8 cellular contexts compared by ENCODE assay signal in genomic region chr4:121462660-121463261, GRCh38.
DNase-seq lines count a peak whose midpoint lies in the region; ATAC-seq and TF ChIP-seq lines count a peak whose summit lies in the region.

No MANE protein-coding gene starts in this region.

- ATAC-seq in GM21447 (IDR thresholded peaks at IDR 0.05; ENCODE audit: unreplicated experiment) = peak; percentile 95
- peak; percentile 90 for ATAC-seq in HG03558 (IDR thresholded peaks at IDR 0.05; ENCODE audit: extremely low read depth, unreplicated experiment)
- ATAC-seq in central memory CD8-positive, alpha-beta T cell (replicated peaks; ENCODE audit: extremely low read depth, poor library complexity, severe bottlenecking) = peak; percentile 59

- no peak overlapping the region for H3K27ac ChIP-seq in liver (ENCODE audit: low read depth in 1 of 2, low read length in 2 of 2)
- no peak overlapping the region for H3K27ac ChIP-seq in tibial nerve

- H3K4me1 ChIP-seq in liver (ENCODE audit: control insufficient read depth in 4 of 4, insufficient read depth in 4 of 4, low read length in 3 of 4) (no peaks in the 10 kb centered on the region), tibial nerve (peaks cover 0 to 3% (median 0%) of the 10 kb centered on the region in 4 donors)

- H3K27me3 Mint-ChIP-seq in central memory CD8-positive, alpha-beta T cell = peaks cover 74% of the 10 kb centered on the region

- WGBS in liver = 37% methylated on average over 5 of the region's 5 CpGs
- 51 to 52% methylated on average over 5 of the region's 5 CpGs for WGBS in tibial nerve, 2 donors

- no peaks in the 10 kb centered on the region for H3K4me1 Mint-ChIP-seq in central memory CD8-positive, alpha-beta T cell

- no peaks in the 10 kb centered on the region for H3K36me3 Mint-ChIP-seq in central memory CD8-positive, alpha-beta T cell (ENCODE audit: insufficient read depth)

- no peaks in the 10 kb centered on the region for H3K36me3 ChIP-seq in liver (ENCODE audit: control insufficient read depth in 4 of 4, insufficient read depth in 3 of 4, low read depth in 1 of 4, low read length in 3 of 4)
- no peaks in the 10 kb centered on the region for H3K36me3 ChIP-seq in tibial nerve

- peak; percentile 3 for DNase-seq in NK-92 treated with Interleukin-12 subunit alpha and Interleukin-12 subunit beta, amount 100 ng/mL, for 24 hours (lab: John Stamatoyannopoulos, UW)
- DNase-seq in NK-92 (lab: John Stamatoyannopoulos, UW; ENCODE audit: unreplicated experiment) = no peak
- peak; percentile 59 for DNase-seq in RPMI7951 (ENCODE audit: low read depth)
- peak in 1 of 2 donors; percentile 30 for DNase-seq in central memory CD8-positive, alpha-beta T cell (ENCODE audit: low spot score in 2 of 2)
- DNase-seq in tibial nerve (ENCODE audit: low spot score in 2 of 2) = peak in 1 of 2 donors; percentile 76

- H3K9me3 ChIP-seq in liver (ENCODE audit: control insufficient read depth in 4 of 4, low read length in 3 of 4) = no peaks in the 10 kb centered on the region
- peaks cover 0 to 9% (median 0%) of the 10 kb centered on the region in 4 donors for H3K9me3 ChIP-seq in tibial nerve

- TF ChIP-seq POLR2A in tibial nerve (IDR thresholded peaks at IDR 0.05) = no peak

- H3K4me3 Mint-ChIP-seq in central memory CD8-positive, alpha-beta T cell = no peak overlapping the region

- TF ChIP-seq EP300 in tibial nerve (IDR thresholded peaks at IDR 0.05) = peak in 1 of 2 donors; percentile 22

- H3K27me3 ChIP-seq in liver (ENCODE audit: control insufficient read depth in 4 of 4, insufficient read depth in 4 of 4, low read length in 3 of 4) (peaks cover 0 to 3% (median 0%) of the 10 kb centered on the region in 4 donors), tibial nerve (no peaks in the 10 kb centered on the region)

- TF ChIP-seq RAD21 in liver (IDR thresholded peaks at IDR 0.05) = peak; percentile 62 to 76

- no peak overlapping the region for H3K27ac Mint-ChIP-seq in central memory CD8-positive, alpha-beta T cell (ENCODE audit: low read depth)

- no peak overlapping the region for H3K9ac ChIP-seq in liver (ENCODE audit: low read depth in 1 of 2, low read length in 2 of 2)

- H3K4me3 ChIP-seq in liver (ENCODE audit: low read depth in 1 of 3, low read length in 3 of 3) (no peak overlapping the region), tibial nerve (no peak overlapping the region)

- TF ChIP-seq CTCF in liver (IDR thresholded peaks at IDR 0.05; ENCODE audit: low read depth, low read length, missing input control) (peak; percentile 45), tibial nerve (IDR thresholded peaks at IDR 0.05) (peak; percentile 38 to 56 (median 43))

- peaks cover 5% of the 10 kb centered on the region for H3K9me3 Mint-ChIP-seq in central memory CD8-positive, alpha-beta T cell

TF ChIP-seq in liver, 16 proteins besides CTCF, POLR2A, EP300 and RAD21:
- TF ChIP-seq GABPA (IDR thresholded peaks at IDR 0.05 in 1 of 2, conservative IDR thresholded peaks at IDR 0.05 in 1 of 2) (no peak), ATF3 (IDR thresholded peaks at IDR 0.05) (no peak), RXRA (IDR thresholded peaks at IDR 0.05) (no peak), FOXA1 (IDR thresholded peaks at IDR 0.05) (no peak)
